ENCODE assay signal across 8 cellular contexts in the genomic region with DNA sequence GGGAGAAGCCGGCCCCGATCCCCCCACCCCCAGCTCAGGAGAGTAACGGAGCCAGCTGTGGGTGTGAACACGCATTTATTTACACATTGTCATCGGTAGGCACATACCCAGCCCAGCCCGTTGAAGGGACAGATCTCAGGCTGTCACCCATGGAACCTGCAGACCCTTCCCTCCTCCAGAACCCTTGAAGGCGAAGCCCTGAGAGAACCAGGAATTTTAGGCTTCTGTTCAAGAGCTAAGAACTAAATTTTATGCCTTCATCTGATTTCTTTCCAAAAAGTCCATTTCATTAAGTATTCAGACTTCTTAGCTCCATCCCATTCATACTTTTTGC. TPM values are rescaled to one million over a fixed set of nuclear protein-coding genes. Genes with fewer than 3 reads are reported as not detected.
DNase-seq lines count a peak whose midpoint lies in the region; ATAC-seq, FAIRE-seq and TF ChIP-seq lines count a peak whose summit lies in the region.

No MANE protein-coding gene starts in this region.

- H3K36me3 Mint-ChIP-seq in effector memory CD8-positive, alpha-beta T cell (ENCODE audit: insufficient read depth): peaks cover 62% of the 10 kb centered on the region

- no peaks in the 10 kb centered on the region for H3K9me3 Mint-ChIP-seq in effector memory CD8-positive, alpha-beta T cell

- H3K4me1 Mint-ChIP-seq in effector memory CD8-positive, alpha-beta T cell (ENCODE audit: low read depth in 2 of 2): peaks cover 34 to 36% of the 10 kb centered on the region in 2 donors

- H3K36me3 ChIP-seq in KOPT-K1 (ENCODE audit: insufficient read depth, low read length): peaks cover 33% of the 10 kb centered on the region
- H3K36me3 ChIP-seq in pancreas: peaks cover 0 to 15% (median 3%) of the 10 kb centered on the region in 3 donors

- no peak for DNase-seq in effector memory CD8-positive, alpha-beta T cell
- no peak for DNase-seq in pancreas
- DNase-seq in NCI-H1417 treated with DMSO at 0.1 percent for 48 hours (lab: John Stamatoyannopoulos, UW): no peak
- no peak for DNase-seq in frontal cortex (ENCODE audit: low spot score in 2 of 2)
- no peak for DNase-seq in NCI-H2107 (lab: John Stamatoyannopoulos, UW)
- no peak for DNase-seq in SIG-M5 treated with dmso at 0.1 percent for 504 hours (lab: John Stamatoyannopoulos, UW; ENCODE audit: unreplicated experiment)

- H3K27me3 ChIP-seq in pancreas: no peaks in the 10 kb centered on the region

- H3K27me3 Mint-ChIP-seq in effector memory CD8-positive, alpha-beta T cell: no peaks in the 10 kb centered on the region

- H3K9me3 ChIP-seq in KOPT-K1 (ENCODE audit: insufficient read depth, low read length, poor library complexity, severe bottlenecking) (no peaks in the 10 kb centered on the region), pancreas (no peaks in the 10 kb centered on the region)

- FAIRE-seq in pancreas (lab: Jason Lieb, UNC) (no peak), frontal cortex (lab: Jason Lieb, UNC) (no peak)

- 3% methylated on average over 7 of the region's 7 CpGs for WGBS in pancreas, 2 donors

- peaks cover 5 to 38% (median 23%) of the 10 kb centered on the region in 3 donors for H3K4me1 ChIP-seq in pancreas

- TF ChIP-seq CTCF in pancreas (IDR thresholded peaks at IDR 0.05): no peak

- H3K27ac Mint-ChIP-seq in effector memory CD8-positive, alpha-beta T cell: peak overlapping the region; percentile 98 to 100

- peak overlapping the region; percentile 62 for H3K27ac ChIP-seq in KOPT-K1 (ENCODE audit: low read depth, low read length, poor library complexity, severe bottlenecking)
- peak overlapping the region; percentile 70 to 89 (median 77) for H3K27ac ChIP-seq in pancreas

- peak overlapping the region; percentile 55 to 91 (median 88) for H3K4me3 ChIP-seq in pancreas

- intact Hi-C loops in pancreas (cut with DNase I): no loop called here

- peak; percentile 2 for ATAC-seq in GM18907 (IDR thresholded peaks at IDR 0.05; ENCODE audit: unreplicated experiment)
- ATAC-seq in effector memory CD8-positive, alpha-beta T cell (replicated peaks): peak; percentile 14
- ATAC-seq in pancreas: peak; percentile 2 to 11 (median 6)

- H3K4me3 Mint-ChIP-seq in effector memory CD8-positive, alpha-beta T cell: peak overlapping the region; percentile 96 to 99

RNA-seq across cellular contexts. Expression of a gene that starts 0.4 kb away (rescaled TPM):
- total RNA-seq in pancreas (10 to 100 TPM; 14.3 to 22.0 (median 19.7) TPM), frontal cortex (19.2 TPM)
- 10 to 100 TPM; 46.9 to 65.0 TPM for polyA plus RNA-seq in pancreas

RNA-seq across cellular contexts. Expression of a gene that starts 2.1 kb away (rescaled TPM):
- total RNA-seq in pancreas (10 to 100 TPM in 5 of 6 donors, 1 to 10 TPM in 1; 9.5 to 13.3 (median 12.0) TPM), frontal cortex (83.2 TPM)
- 10 to 100 TPM in 1 of 2 donors, 1 to 10 TPM in 1; 9.2 to 21.8 TPM for polyA plus RNA-seq in pancreas

RNA-seq across cellular contexts. Expression of a gene that starts 9.0 kb away (rescaled TPM):
- total RNA-seq in pancreas (1 to 10 TPM; 2.7 to 5.0 (median 4.1) TPM), frontal cortex (0.82 TPM)
- polyA plus RNA-seq in pancreas: 10 to 100 TPM in 1 of 2 donors, 1 to 10 TPM in 1; 9.2 to 15.7 TPM

RNA-seq across cellular contexts. Expression of a gene that starts 26.3 kb away (rescaled TPM):
- total RNA-seq in pancreas: 1 to 10 TPM; 2.9 to 6.0 (median 4.3) TPM
- polyA plus RNA-seq in pancreas: 10 to 100 TPM; 19.9 to 21.7 TPM
- 1.6 TPM for total RNA-seq in frontal cortex

RNA-seq across cellular contexts. Expression of a gene that starts 28.4 kb away (rescaled TPM):
- total RNA-seq in pancreas (10 to 100 TPM in 3 of 6 donors, 1 to 10 TPM in 3; 1.2 to 17.7 (median 7.5) TPM), frontal cortex (1.2 TPM)
- polyA plus RNA-seq in pancreas: 1 to 10 TPM; 2.5 to 4.0 TPM
